Comparison of ENCODE assay signal across 27 cellular contexts in genomic region chr9:1890806-1891205, GRCh38.
"Had no signal": no experiment of that assay in that cellular context is flagged by ENCODE, and none has a peak within 500 bp of the region (broad histone marks: within the 10 kb centered on the region; RNA-seq: fewer than 3 reads in every experiment).

No MANE protein-coding gene starts in this region.

- H3K27me3 Mint-ChIP-seq: type B pancreatic cell had no signal

- H3K9me3 Mint-ChIP-seq: naive thymus-derived CD4-positive, alpha-beta T cell; nephron; neural progenitor cell; stimulated activated effector memory CD8-positive, alpha-beta T cell treated with anti-CD3 and anti-CD28 coated beads, Interleukin-12 subunit alpha, Interleukin-12 subunit beta, amount 100 ng/mL, for 72 hours; type B pancreatic cell had no signal

- H3K27me3 ChIP-seq: foreskin keratinocyte, hepatocyte, neural progenitor cell, right lobe of liver, stomach, testis, tibial artery had no signal

- H3K36me3 ChIP-seq: gastroesophageal sphincter, heart left ventricle, neural progenitor cell, right lobe of liver, stomach, tibial artery had no signal

- H3K4me3 ChIP-seq: coronary artery, gastroesophageal sphincter, heart left ventricle, hepatocyte, neural progenitor cell, right lobe of liver, stomach, testis, tibial artery had no signal

- H3K4me1 Mint-ChIP-seq: naive thymus-derived CD4-positive, alpha-beta T cell; nephron; neural progenitor cell; stimulated activated effector memory CD8-positive, alpha-beta T cell treated with anti-CD3 and anti-CD28 coated beads, Interleukin-12 subunit alpha, Interleukin-12 subunit beta, amount 100 ng/mL, for 72 hours had no signal

- H3K4me3 Mint-ChIP-seq: naive thymus-derived CD4-positive, alpha-beta T cell; nephron; neural progenitor cell; stimulated activated effector memory CD8-positive, alpha-beta T cell treated with anti-CD3 and anti-CD28 coated beads, Interleukin-12 subunit alpha, Interleukin-12 subunit beta, amount 100 ng/mL, for 72 hours; type B pancreatic cell had no signal

- H3K9me3 ChIP-seq: gastroesophageal sphincter, heart left ventricle, right lobe of liver, stomach, testis had no signal

- H3K79me2 ChIP-seq: hepatocyte, parathyroid adenoma had no signal

- H3K36me3 Mint-ChIP-seq: naive thymus-derived CD4-positive, alpha-beta T cell; neural progenitor cell; stimulated activated effector memory CD8-positive, alpha-beta T cell treated with anti-CD3 and anti-CD28 coated beads, Interleukin-12 subunit alpha, Interleukin-12 subunit beta, amount 100 ng/mL, for 72 hours; type B pancreatic cell had no signal

- ATAC-seq: foreskin keratinocyte; gastroesophageal sphincter; heart left ventricle; left lobe of liver; naive thymus-derived CD4-positive, alpha-beta T cell; right lobe of liver; stimulated activated effector memory CD8-positive, alpha-beta T cell treated with anti-CD3 and anti-CD28 coated beads, Interleukin-12 subunit alpha, Interleukin-12 subunit beta, amount 100 ng/mL, for 72 hours had no signal

- H3K4me1 ChIP-seq: foreskin keratinocyte, gastroesophageal sphincter, heart left ventricle, neural progenitor cell, parathyroid adenoma, right lobe of liver, stomach, testis, tibial artery had no signal

- DNase-seq: dermis blood vessel endothelial cell; effector memory CD4-positive, alpha-beta T cell; foreskin keratinocyte; heart left ventricle; kidney; mesendoderm; midbrain; naive thymus-derived CD4-positive, alpha-beta T cell; right lobe of liver; small intestine; stimulated activated CD4-positive, alpha-beta T cell treated with anti-CD3 and anti-CD28 coated beads, Interleukin-12 subunit alpha, Interleukin-12 subunit beta, amount 100 ng/mL, for 4 hours; stimulated activated CD4-positive, alpha-beta T cell treated with anti-CD3 and anti-CD28 coated beads, Interleukin-1b, Interleukin-23, amount 100 ng/mL, for 48 hours; stimulated activated CD4-positive, alpha-beta T cell treated with anti-CD3 and anti-CD28 coated beads, Interleukin-4, amount 100 ng/mL, for 1 hour; stimulated activated naive CD4-positive, alpha-beta T cell treated with Interleukin-2 at 50 U/mL for 16 hours; stomach; testis; tibial artery had no signal

- H2AFZ ChIP-seq: hepatocyte, neural progenitor cell, parathyroid adenoma had no signal

- H3K27ac Mint-ChIP-seq: naive thymus-derived CD4-positive, alpha-beta T cell; nephron; neural progenitor cell; progenitor cell of endocrine pancreas; stimulated activated effector memory CD8-positive, alpha-beta T cell treated with anti-CD3 and anti-CD28 coated beads, Interleukin-12 subunit alpha, Interleukin-12 subunit beta, amount 100 ng/mL, for 72 hours; type B pancreatic cell had no signal

- H3K27ac ChIP-seq: coronary artery, foreskin keratinocyte, gastroesophageal sphincter, heart left ventricle, hepatocyte, neural progenitor cell, parathyroid adenoma, right lobe of liver, stomach, testis, tibial artery had no signal

- H3K4me2 ChIP-seq: hepatocyte, neural progenitor cell had no signal

- H3K9ac ChIP-seq: neural progenitor cell, parathyroid adenoma had no signal
